ENCODE assay signal across 1 cellular context in genomic region chr20:52972190-52972937, GRCh38.
TF ChIP-seq lines count a peak whose summit lies in the region.

Gene TSHZ2 (plus strand): TSS chr20:52972358. CDS start chr20:52973294, 936 bp downstream.

TF ChIP-seq in HepG2, 621 proteins besides CTCF, POLR2A, EP300 and RAD21 (continued from another document and continues in another):
- TF ChIP-seq ZNF512 (CRISPR knock-in tag; IDR thresholded peaks at IDR 0.05), result peak; percentile 94
- TF ChIP-seq ZNF253 (CRISPR knock-in tag; IDR thresholded peaks at IDR 0.05; ENCODE audit: borderline replicate concordance), result peak; percentile 76; the same call in 1 of the 2 replicates
- TF ChIP-seq TCF7 (IDR thresholded peaks at IDR 0.05; ENCODE audit: low read depth), result no peak
- no peak for TF ChIP-seq ARID2 (CRISPR knock-in tag; IDR thresholded peaks at IDR 0.05; ENCODE audit: borderline replicate concordance)
- no peak for TF ChIP-seq ZNF276 (CRISPR knock-in tag; IDR thresholded peaks at IDR 0.05; ENCODE audit: low read depth)
- TF ChIP-seq ATF4 (CRISPR knock-in tag; IDR thresholded peaks at IDR 0.05), result peak in 1 of 2 experiments; percentile 32; a peak in 1 of 4 replicates
- no peak for TF ChIP-seq NR2F2 (IDR thresholded peaks at IDR 0.05; ENCODE audit: borderline replicate concordance, low read depth)
- no peak for TF ChIP-seq WIZ (CRISPR knock-in tag; IDR thresholded peaks at IDR 0.05)
- TF ChIP-seq SALL1 (CRISPR knock-in tag; IDR thresholded peaks at IDR 0.05), result peak; percentile 68
- no peak for TF ChIP-seq RBM39 (IDR thresholded peaks at IDR 0.05; ENCODE audit: low read depth, low read length, poor library complexity, severe bottlenecking)
- TF ChIP-seq MLLT10 (CRISPR knock-in tag; IDR thresholded peaks at IDR 0.05), result no peak
- TF ChIP-seq ZBTB7A (CRISPR knock-in tag; IDR thresholded peaks at IDR 0.05), result 0 out of 2 replicates have a peak, but pooled peaks have one; percentile 40
- TF ChIP-seq THAP11 (CRISPR knock-in tag; IDR thresholded peaks at IDR 0.05), result 0 out of 2 replicates have a peak, but pooled peaks have one; percentile 19
- TF ChIP-seq SIN3A (IDR thresholded peaks at IDR 0.05; ENCODE audit: borderline replicate concordance, low read depth, low read length), result no peak
- 0 out of 2 replicates have a peak, but pooled peaks have one; percentile 26 for TF ChIP-seq HCFC1 (IDR thresholded peaks at IDR 0.05; ENCODE audit: low read depth, low read length)
- TF ChIP-seq ATRX (CRISPR knock-in tag; IDR thresholded peaks at IDR 0.05; ENCODE audit: borderline replicate concordance), result no peak
- 0 out of 2 replicates have a peak, but pooled peaks have one; percentile 52 for TF ChIP-seq ZNF274 (CRISPR knock-in tag; IDR thresholded peaks at IDR 0.05)
- TF ChIP-seq ATF7-NPFF (CRISPR knock-in tag; IDR thresholded peaks at IDR 0.05; ENCODE audit: low read depth), result no peak
- 0 out of 2 replicates have a peak, but pooled peaks have one; percentile 32 for TF ChIP-seq ZNF788 (CRISPR knock-in tag; IDR thresholded peaks at IDR 0.05; ENCODE audit: borderline replicate concordance)
- no peak for TF ChIP-seq ZNF572 (CRISPR knock-in tag; IDR thresholded peaks at IDR 0.05)
- TF ChIP-seq HOXA3 (CRISPR knock-in tag; IDR thresholded peaks at IDR 0.05), result 0 out of 2 replicates have a peak, but pooled peaks have one; percentile 17
- TF ChIP-seq ZNF589 (CRISPR knock-in tag; conservative IDR thresholded peaks at IDR 0.05), result 0 out of 2 replicates have a peak, but pooled peaks have one; percentile 41
- peak; percentile 93 for TF ChIP-seq ZNF672 (CRISPR knock-in tag; IDR thresholded peaks at IDR 0.05)
- TF ChIP-seq TARDBP (CRISPR knock-in tag; IDR thresholded peaks at IDR 0.05), result 0 out of 2 replicates have a peak, but pooled peaks have one; percentile 13
- TF ChIP-seq HNRNPL (IDR thresholded peaks at IDR 0.05; ENCODE audit: low read depth, low read length), result peak; percentile 61; the same call in 1 of the 2 replicates
- no peak for TF ChIP-seq EZH2 (conservative IDR thresholded peaks at IDR 0.05; ENCODE audit: low read depth, low read length)
- TF ChIP-seq KDM2A (CRISPR knock-in tag; IDR thresholded peaks at IDR 0.05; ENCODE audit: borderline replicate concordance, low read depth), result no peak
- 0 out of 2 replicates have a peak, but pooled peaks have one; percentile 45 for TF ChIP-seq FOXP1 (IDR thresholded peaks at IDR 0.05)
- peak; percentile 31; the same call in 1 of the 2 replicates for TF ChIP-seq FOXP1 (CRISPR knock-in tag; IDR thresholded peaks at IDR 0.05)
- 0 out of 2 replicates have a peak, but pooled peaks have one; percentile 21 for TF ChIP-seq ZNF207 (IDR thresholded peaks at IDR 0.05; ENCODE audit: borderline replicate concordance)
- no peak for TF ChIP-seq ZNF142 (CRISPR knock-in tag; IDR thresholded peaks at IDR 0.05)
- TF ChIP-seq JUNB (CRISPR knock-in tag; IDR thresholded peaks at IDR 0.05; ENCODE audit: borderline replicate concordance), result peak; percentile 38; the same call in 1 of the 2 replicates
- TF ChIP-seq ZNF33B (CRISPR knock-in tag; IDR thresholded peaks at IDR 0.05), result no peak
- TF ChIP-seq ZNF850 (CRISPR knock-in tag; conservative IDR thresholded peaks at IDR 0.05), result no peak
- no peak for TF ChIP-seq ZBTB26 (CRISPR knock-in tag; IDR thresholded peaks at IDR 0.05; ENCODE audit: borderline replicate concordance)
- no peak for TF ChIP-seq HMGXB4 (CRISPR knock-in tag; IDR thresholded peaks at IDR 0.05; ENCODE audit: borderline replicate concordance in 1 of 2, low read depth in 1 of 2)
- TF ChIP-seq ZNF646 (CRISPR knock-in tag; IDR thresholded peaks at IDR 0.05), result peak; percentile 97
- TF ChIP-seq ZFP91 (CRISPR knock-in tag; IDR thresholded peaks at IDR 0.05; ENCODE audit: borderline replicate concordance), result peak; percentile 97
